3 cellular contexts compared by ENCODE assay signal in the genomic region with DNA sequence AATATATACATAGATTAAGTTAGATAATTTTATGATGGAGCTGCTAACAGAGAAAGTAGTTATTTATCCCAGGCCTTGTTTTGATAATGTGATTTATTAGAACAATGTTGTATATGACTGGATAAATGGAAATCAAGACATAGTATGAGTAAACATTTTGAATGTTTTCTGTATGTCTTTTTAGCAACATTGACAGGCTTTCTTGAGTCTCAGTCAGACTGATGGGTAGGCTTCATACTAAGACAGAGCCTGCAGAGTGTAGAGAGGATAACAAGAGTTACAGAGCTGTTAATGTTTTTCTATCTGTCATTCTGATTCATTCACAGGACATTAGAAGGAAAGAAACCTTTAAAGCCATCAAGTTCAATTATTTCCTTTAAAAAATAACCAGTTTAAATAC.
"Had no signal": no experiment of that assay in that cellular context is flagged by ENCODE, and none has a peak within 500 bp of the region (broad histone marks: within the 10 kb centered on the region; RNA-seq: fewer than 3 reads in every experiment).

No MANE protein-coding gene starts in this region.

- DNase-seq: GDM1, GF-D8 had no signal

- H3K4me3 ChIP-seq: GM12878 had no signal
